ENCODE assay signal across 8 cellular contexts in genomic region chr19:41997121-41997850, GRCh38. TPM values are rescaled to one million over a fixed set of nuclear protein-coding genes. Genes with fewer than 3 reads are reported as not detected.
DNase-seq lines count a peak whose midpoint lies in the region; ATAC-seq and TF ChIP-seq lines count a peak whose summit lies in the region.

No MANE protein-coding gene starts in this region.

- intact Hi-C loops in OCI-LY7 (cut with micrococcal nuclease; ENCODE audit: unreplicated experiment) = no loop called here

- no peaks in the 10 kb centered on the region for H3K79me2 ChIP-seq in OCI-LY7 (ENCODE audit: insufficient read depth, low read depth, low read length)
- H3K79me2 ChIP-seq in hepatocyte = no peaks in the 10 kb centered on the region

- H4K20me1 ChIP-seq in OCI-LY7 (ENCODE audit: insufficient read depth, low read length) (no peaks in the 10 kb centered on the region), hepatocyte (ENCODE audit: insufficient read depth, poor library complexity, severe bottlenecking) (no peaks in the 10 kb centered on the region)

- under 1% methylated on average over 18 of the region's 35 CpGs for WGBS in hepatocyte (ENCODE audit: low lambda C conversion rate, missing lambda C conversion rate)

- H3K27ac Mint-ChIP-seq in activated naive CD8-positive, alpha-beta T cell = no peak overlapping the region

- H3K4me3 ChIP-seq in OCI-LY7 (ENCODE audit: low read depth, low read length, poor library complexity, severe bottlenecking) = peak overlapping the region; percentile 59
- H3K4me3 ChIP-seq in hepatocyte = no peak overlapping the region

- no peaks in the 10 kb centered on the region for H3K9me3 Mint-ChIP-seq in activated naive CD8-positive, alpha-beta T cell (ENCODE audit: low read depth)

- H3K36me3 Mint-ChIP-seq in activated naive CD8-positive, alpha-beta T cell = peaks cover 4% of the 10 kb centered on the region

- peaks cover 46% of the 10 kb centered on the region for H3K27me3 Mint-ChIP-seq in activated naive CD8-positive, alpha-beta T cell

- peak overlapping the region; percentile 70 for H3K4me2 ChIP-seq in OCI-LY7 (ENCODE audit: low read length)
- no peak overlapping the region for H3K4me2 ChIP-seq in hepatocyte

- H3K4me1 Mint-ChIP-seq in activated naive CD8-positive, alpha-beta T cell (ENCODE audit: low read depth) = peaks cover 41% of the 10 kb centered on the region

- H3K27me3 ChIP-seq in hepatocyte = peaks cover 88% of the 10 kb centered on the region

- peak overlapping the region; percentile 65 for H3K4me3 Mint-ChIP-seq in activated naive CD8-positive, alpha-beta T cell

- H3K9me3 ChIP-seq in OCI-LY7 (ENCODE audit: low read length) = no peaks in the 10 kb centered on the region
- H3K9me3 ChIP-seq in hepatocyte (ENCODE audit: low read depth) = no peaks in the 10 kb centered on the region

- H3K27ac ChIP-seq in OCI-LY7 (ENCODE audit: low read depth, low read length, poor library complexity, severe bottlenecking) (no peak overlapping the region), hepatocyte (no peak overlapping the region)

- TF ChIP-seq CTCF in OCI-LY7 (conservative IDR thresholded peaks at IDR 0.05; ENCODE audit: low read length) (no peak), hepatocyte (IDR thresholded peaks at IDR 0.05; ENCODE audit: poor library complexity) (no peak)

- DNase-seq in DMS153 treated with DMSO at 0.1 percent for 48 hours (lab: John Stamatoyannopoulos, UW; ENCODE audit: unreplicated experiment) = peak; percentile 21
- no peak for DNase-seq in DMS153 (lab: John Stamatoyannopoulos, UW)
- peak; percentile 31 for DNase-seq in OCI-LY7 (ENCODE audit: low spot score)
- DNase-seq in hepatocyte (ENCODE audit: low spot score) = peak; percentile 82
- DNase-seq in stimulated activated CD4-positive, alpha-beta T cell treated with anti-CD3 and anti-CD28 coated beads, Interleukin-2, amount 100 ng/mL, for 24 hours = peak; percentile 53 to 55
- DNase-seq in Ammon's horn (ENCODE audit: low spot score) = no peak

- POLR2A ChIA-PET in OCI-LY7 (lab: Charles Lee) = no interaction called here

- H3K4me1 ChIP-seq in OCI-LY7 (ENCODE audit: insufficient read depth, low read length, poor library complexity, severe bottlenecking) = peaks cover 38% of the 10 kb centered on the region
- no peaks in the 10 kb centered on the region for H3K4me1 ChIP-seq in hepatocyte (ENCODE audit: insufficient read depth)

- H3K9me2 ChIP-seq in OCI-LY7 (ENCODE audit: insufficient read depth, low read length) = no peaks in the 10 kb centered on the region
- no peaks in the 10 kb centered on the region for H3K9me2 ChIP-seq in hepatocyte (replicated peaks; ENCODE audit: insufficient read depth)

- ATAC-seq in HG03520 (IDR thresholded peaks at IDR 0.05; ENCODE audit: unreplicated experiment) = no peak

- CTCF ChIA-PET in OCI-LY7 (lab: Charles Lee; ENCODE audit: unreplicated experiment) = interaction anchor here (0.6 kb wide), 1 partner anchor 731 kb away, joined by 15 read pairs; no protein-coding TSS in a partner anchor

- no peaks in the 10 kb centered on the region for H3K36me3 ChIP-seq in OCI-LY7 (ENCODE audit: insufficient read depth, low read length)
- H3K36me3 ChIP-seq in hepatocyte (replicated peaks; ENCODE audit: insufficient read depth, low read depth) = no peaks in the 10 kb centered on the region

- H2AFZ ChIP-seq in OCI-LY7 (ENCODE audit: low read length) (no peak overlapping the region), hepatocyte (no peak overlapping the region)

- no TSS peak for BruUV-seq in OCI-LY7 (replicated peaks; lab: Mats Ljungman, UMichigan)

RNA-seq across cellular contexts. Expression of gene ATP1A3, which starts 3.3 kb away (rescaled TPM):
- total RNA-seq in OCI-LY7 (2014; rRNA removed; shearing (Covaris generic)) = 3.1 and 9.3 TPM in 2 replicates
- 33.0 and 33.3 TPM in 2 replicates for total RNA-seq in OCI-LY7 (2022)
- total RNA-seq in hepatocyte = 0.03 TPM in 1 of 2 replicates, not detected in the other
- polyA plus RNA-seq in hepatocyte = 0.82 TPM in 1 of 2 replicates, not detected in the other

RNA-seq across cellular contexts. Expression of gene RABAC1, which starts 38.2 kb away (rescaled TPM):
- 161 and 171 TPM in 2 replicates for total RNA-seq in OCI-LY7 (2014; rRNA removed; shearing (Covaris generic))
- total RNA-seq in OCI-LY7 (2022) (167 and 191 TPM in 2 replicates), hepatocyte (203 and 214 TPM in 2 replicates)
- 395 and 469 TPM in 2 replicates for polyA plus RNA-seq in hepatocyte

Comparison
In these comparisons a context has a peak if more than half of its experiments do, and no peak if none do; other contexts are left out.
1. DNase-seq: peak in DMS153 treated with DMSO at 0.1 percent for 48 hours (single experiment), OCI-LY7 (single experiment), hepatocyte (single experiment) and stimulated activated CD4-positive, alpha-beta T cell treated with anti-CD3 and anti-CD28 coated beads, Interleukin-2, amount 100 ng/mL, for 24 hours (2 of 2); none in DMS153 (single experiment) and Ammon's horn (single experiment).